Comparison of ENCODE assay signal across 8 cellular contexts in the genomic region with DNA sequence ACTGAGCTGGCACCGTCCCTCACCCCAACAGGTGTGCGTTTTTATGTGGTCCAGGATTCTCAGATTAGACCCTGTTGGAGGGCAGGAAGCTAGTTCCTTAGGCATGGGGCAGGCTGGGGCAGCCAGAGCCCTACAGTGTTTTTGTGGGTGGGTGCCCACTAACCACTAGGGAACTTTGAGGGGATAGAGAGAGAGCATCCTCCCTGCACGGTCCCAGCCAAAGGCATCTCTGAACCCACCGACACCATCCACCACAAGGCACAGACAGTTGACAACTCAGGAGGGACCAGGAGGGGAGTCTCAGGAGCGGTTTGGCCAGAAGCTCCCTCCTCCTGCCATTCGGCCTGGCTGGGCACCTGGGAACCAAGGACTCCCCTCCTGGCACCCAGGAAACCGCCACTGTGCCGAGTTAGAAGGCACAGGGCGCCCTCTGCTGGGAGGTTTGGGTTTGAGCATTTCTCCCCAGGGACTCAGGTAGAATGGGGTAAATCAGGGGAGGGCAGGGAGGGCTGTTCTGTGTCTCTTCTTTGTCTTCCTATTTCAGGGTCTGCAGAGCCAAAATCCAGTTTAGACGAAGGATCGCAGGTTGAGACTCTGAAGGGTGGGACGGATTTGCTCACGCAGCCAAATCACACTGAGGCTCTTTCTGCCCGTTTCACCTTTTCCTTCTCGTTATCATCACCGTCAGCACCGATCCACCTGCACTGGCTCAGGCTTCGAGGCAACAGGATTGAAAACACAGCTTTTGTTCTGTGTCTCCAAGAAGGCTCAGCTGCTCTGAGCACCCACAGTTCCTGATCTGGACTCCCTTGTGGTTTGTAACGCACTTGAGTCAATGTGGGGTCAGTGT.
A peak's percentile ranks its signal among the peaks of the same experiment; 100 is the strongest.
DNase-seq lines count a peak whose midpoint lies in the region; ATAC-seq and TF ChIP-seq lines count a peak whose summit lies in the region.

No MANE protein-coding gene starts in this region.

- no peaks in the 10 kb centered on the region for H3K9me3 Mint-ChIP-seq in T-helper 2 cell treated with Interferon-gamma antibody and Interleukin-4, amounts not matched to agents 5 μg/mL and 100 μg/mL, for 36 hours

- H3K27ac Mint-ChIP-seq in T-helper 2 cell treated with Interferon-gamma antibody and Interleukin-4, amounts not matched to agents 5 μg/mL and 100 μg/mL, for 36 hours = no peak overlapping the region

- no peak overlapping the region for H3K4me3 ChIP-seq in Jurkat, Clone E6-1 (ENCODE audit: low read length)
- H3K4me3 ChIP-seq in astrocyte of the spinal cord (ENCODE audit: low read depth, low read length) = no peak overlapping the region

- DNase-seq in DMS114 treated with DMSO at 0.1 percent for 48 hours (lab: John Stamatoyannopoulos, UW; ENCODE audit: unreplicated experiment) = peak; percentile 21
- DNase-seq in Jurkat, Clone E6-1 (ENCODE audit: low read depth, low spot score) = peak; percentile 39
- DNase-seq in T-helper 2 cell treated with Interferon-gamma antibody and Interleukin-4, amounts not matched to agents 5 μg/mL and 100 μg/mL, for 36 hours (ENCODE audit: low spot score) = peak; percentile 15
- peak; percentile 38 for DNase-seq in astrocyte of the spinal cord (ENCODE audit: low read depth, low spot score)
- DNase-seq in kidney glomerular epithelial cell (lab: John Stamatoyannopoulos, UW) = peak; percentile 45
- DNase-seq in stimulated activated CD8-positive, alpha-beta memory T cell treated with anti-CD3 and anti-CD28 coated beads, Interleukin-15, amount 100 ng/mL, for 24 hours (ENCODE audit: low read depth) = peak; percentile 52
- DNase-seq in GOT3 (lab: John Stamatoyannopoulos, UW) = no peak

- in situ Hi-C loops in astrocyte of the spinal cord (cut with HindIII; ENCODE audit: low sequenced_read_pairs) = no loop called here

- no peaks in the 10 kb centered on the region for H3K36me3 Mint-ChIP-seq in T-helper 2 cell treated with Interferon-gamma antibody and Interleukin-4, amounts not matched to agents 5 μg/mL and 100 μg/mL, for 36 hours (ENCODE audit: low read depth)

- no peak for ATAC-seq in HG03159 (IDR thresholded peaks at IDR 0.05; ENCODE audit: unreplicated experiment)

- TF ChIP-seq CTCF in astrocyte of the spinal cord (IDR thresholded peaks at IDR 0.05; ENCODE audit: low read depth, low read length) = peak; percentile 79

- H3K4me3 Mint-ChIP-seq in T-helper 2 cell treated with Interferon-gamma antibody and Interleukin-4, amounts not matched to agents 5 μg/mL and 100 μg/mL, for 36 hours = no peak overlapping the region

- peaks cover 13% of the 10 kb centered on the region for H3K27me3 Mint-ChIP-seq in T-helper 2 cell treated with Interferon-gamma antibody and Interleukin-4, amounts not matched to agents 5 μg/mL and 100 μg/mL, for 36 hours (ENCODE audit: low read depth)

- no peaks in the 10 kb centered on the region for H3K4me1 Mint-ChIP-seq in T-helper 2 cell treated with Interferon-gamma antibody and Interleukin-4, amounts not matched to agents 5 μg/mL and 100 μg/mL, for 36 hours (ENCODE audit: low read depth)
